ENCODE assay signal across 21 cellular contexts in genomic region chr3:181362378-181362777, GRCh38.
DNase-seq lines count a peak whose midpoint lies in the region; TF ChIP-seq lines count a peak whose summit lies in the region.
"Had no signal": no experiment of that assay in that cellular context is flagged by ENCODE, and none has a peak within 500 bp of the region (broad histone marks: within the 10 kb centered on the region; RNA-seq: fewer than 3 reads in every experiment).

No MANE protein-coding gene starts in this region.

- intact Hi-C loops in mammary epithelial cell (cut with micrococcal nuclease), result no loop called here
- intact Hi-C loops in left ventricle myocardium inferior (cut with micrococcal nuclease), result no loop called here
- intact Hi-C loops in thyroid gland (cut with DNase I), result no loop called here

- no peak overlapping the region for H3K4me2 ChIP-seq in mammary epithelial cell (ENCODE audit: insufficient read depth, low read depth, low read length)

- no TSS peak for BruUV-seq in mammary epithelial cell (replicated peaks; lab: Mats Ljungman, UMichigan)

- H3K4me3 ChIP-seq in mammary epithelial cell (replicated peaks in 1 of 3; ENCODE audit: insufficient read depth in 1 of 3, low read depth in 2 of 3, low read length in 3 of 3) (no peak overlapping the region), left ventricle myocardium inferior (no peak overlapping the region), retinal pigment epithelial cell (ENCODE audit: low read length) (no peak overlapping the region), thyroid gland (replicated peaks in 1 of 3) (no peak overlapping the region)
- H3K4me3 ChIP-seq: cardiac muscle cell, upper lobe of left lung had no signal

- TF ChIP-seq POLR2A in thyroid gland (IDR thresholded peaks at IDR 0.05), result no peak

- H3K27me3 ChIP-seq in mammary epithelial cell (ENCODE audit: insufficient read depth, low read length) (peaks cover 4% of the 10 kb centered on the region), left ventricle myocardium inferior (ENCODE audit: low read depth) (no peaks in the 10 kb centered on the region), thyroid gland (no peaks in the 10 kb centered on the region)
- H3K27me3 ChIP-seq: cardiac muscle cell, upper lobe of left lung had no signal

- no peaks in the 10 kb centered on the region for H3K36me3 ChIP-seq in mammary epithelial cell (ENCODE audit: insufficient read depth, low read length)
- H3K36me3 ChIP-seq in left ventricle myocardium inferior, result no peaks in the 10 kb centered on the region
- no peaks in the 10 kb centered on the region for H3K36me3 ChIP-seq in thyroid gland
- H3K36me3 ChIP-seq: cardiac muscle cell, upper lobe of left lung had no signal

- TF ChIP-seq CTCF in mammary epithelial cell (conservative IDR thresholded peaks at IDR 0.05 in 1 of 2, IDR thresholded peaks at IDR 0.05 in 1 of 2; ENCODE audit: extremely low read depth in 1 of 2, insufficient read depth in 1 of 2, low read depth in 1 of 2, low read length in 2 of 2) (no peak), left ventricle myocardium inferior (IDR thresholded peaks at IDR 0.05; ENCODE audit: borderline replicate concordance) (no peak), retinal pigment epithelial cell (conservative IDR thresholded peaks at IDR 0.05; ENCODE audit: low read depth, low read length) (no peak), GM10266 (IDR thresholded peaks at IDR 0.05; ENCODE audit: control insufficient read depth, insufficient read depth, low read depth, missing control alignments) (no peak), thyroid gland (IDR thresholded peaks at IDR 0.05) (no peak)

- dilution Hi-C loops in mammary epithelial cell (cut with HindIII; ENCODE audit: low sequenced_read_pairs), result no loop called here

- H4K20me1 ChIP-seq in mammary epithelial cell (ENCODE audit: insufficient read depth, low read length), result no peaks in the 10 kb centered on the region

- H3K79me2 ChIP-seq in mammary epithelial cell (ENCODE audit: insufficient read depth, low read length), result no peaks in the 10 kb centered on the region

- H3K27ac ChIP-seq in mammary epithelial cell (ENCODE audit: insufficient read depth, low read depth, low read length) (no peak overlapping the region), left ventricle myocardium inferior (replicated peaks) (peak overlapping the region; percentile 78), thyroid gland (no peak overlapping the region)
- H3K27ac ChIP-seq: 22Rv1, cardiac muscle cell, upper lobe of left lung had no signal

- H3K9me3 ChIP-seq in mammary epithelial cell (replicated peaks; ENCODE audit: insufficient read depth, low read length) (no peaks in the 10 kb centered on the region), left ventricle myocardium inferior (replicated peaks) (no peaks in the 10 kb centered on the region), thyroid gland (no peaks in the 10 kb centered on the region)
- H3K9me3 ChIP-seq: upper lobe of left lung had no signal

- in situ Hi-C loops in mammary epithelial cell (cut with MboI; ENCODE audit: low sequenced_read_pairs in 2 of 2), result no loop called here

- CTCF ChIA-PET in mammary epithelial cell (lab: Charles Lee; ENCODE audit: low non-redundant PET), result no interaction called here

- no peak overlapping the region for H2AFZ ChIP-seq in mammary epithelial cell (ENCODE audit: low read depth, low read length)

- H3K9ac ChIP-seq in mammary epithelial cell (ENCODE audit: insufficient read depth, low read length), result no peak overlapping the region

- H3K4me1 ChIP-seq in mammary epithelial cell (ENCODE audit: insufficient read depth, low read length) (no peaks in the 10 kb centered on the region), left ventricle myocardium inferior (peaks cover 28% of the 10 kb centered on the region), thyroid gland (no peaks in the 10 kb centered on the region)
- H3K4me1 ChIP-seq: upper lobe of left lung had no signal

- DNase-seq in NCI-H146 treated with DMSO at 0.1 percent for 48 hours (lab: John Stamatoyannopoulos, UW; ENCODE audit: unreplicated experiment), result peak; percentile 43
- no peak for DNase-seq in NCI-H146 (lab: John Stamatoyannopoulos, UW)
- DNase-seq in mammary epithelial cell, result peak; percentile 40
- no peak for DNase-seq in left ventricle myocardium inferior
- DNase-seq in retinal pigment epithelial cell (ENCODE audit: low read depth), result peak; percentile 43
- no peak for DNase-seq in dermis blood vessel endothelial cell
- no peak for DNase-seq in GM10266 (ENCODE audit: extremely low spot score)
- no peak for DNase-seq in thyroid gland
- DNase-seq: activated CD4-positive, CD25-positive, alpha-beta regulatory T cell treated with anti-CD3 and anti-CD28 coated beads, Interleukin-2, amount 50 U/mL, for 72 hours; activated CD8-positive, alpha-beta T cell treated with anti-CD3 and anti-CD28 coated beads for 36 hours; activated naive CD8-positive, alpha-beta T cell treated with anti-CD3 and anti-CD28 coated beads, Interleukin-2, amount 10 ng/mL, durations not matched to agents 7 days and 5 days; CD4-positive, CD25-positive, alpha-beta regulatory T cell; foreskin melanocyte; IMR-90; NCI-H1092 treated with DMSO at 0.1 percent for 48 hours; NCI-H2029 treated with DMSO at 0.1 percent for 48 hours; NCI-H82; SHP77 treated with DMSO at 0.1 percent for 48 hours; upper lobe of left lung had no signal

Comparison
In these comparisons a context has a peak if more than half of its experiments do, and no peak if none do; other contexts are left out.
1. DNase-seq: peak in NCI-H146 treated with DMSO at 0.1 percent for 48 hours (single experiment), mammary epithelial cell (single experiment) and retinal pigment epithelial cell (single experiment); none in NCI-H146 (single experiment), left ventricle myocardium inferior (single experiment), dermis blood vessel endothelial cell (single experiment), GM10266 (single experiment) and thyroid gland (0 of 2).